ENCODE assay signal across 23 cellular contexts in genomic region chr7:1413936-1414639, GRCh38. TPM values are rescaled to one million over a fixed set of nuclear protein-coding genes. Genes with fewer than 3 reads are reported as not detected.
DNase-seq lines count a peak whose midpoint lies in the region; ATAC-seq, FAIRE-seq and TF ChIP-seq lines count a peak whose summit lies in the region.
"Had no signal": no experiment of that assay in that cellular context is flagged by ENCODE, and none has a peak within 500 bp of the region (broad histone marks: within the 10 kb centered on the region; RNA-seq: fewer than 3 reads in every experiment).

No MANE protein-coding gene starts in this region.

- TF ChIP-seq CTCF in HepG2 (CRISPR knock-in tag; IDR thresholded peaks at IDR 0.05) (no peak), right lobe of liver (IDR thresholded peaks at IDR 0.05) (no peak), K562 (IDR thresholded peaks at IDR 0.05 in 2 of 3, conservative IDR thresholded peaks at IDR 0.05 in 1 of 3; ENCODE audit: insufficient read depth in 2 of 3, low read depth in 1 of 3, low read length in 3 of 3) (no peak)

- H3K79me2 ChIP-seq in HepG2 (ENCODE audit: insufficient read depth, low read length), result no peaks in the 10 kb centered on the region
- no peaks in the 10 kb centered on the region for H3K79me2 ChIP-seq in K562 (ENCODE audit: control insufficient read depth, insufficient read depth, low read length)

- no TSS peak for BruUV-seq in HepG2 (replicated peaks; lab: Mats Ljungman, UMichigan)
- no TSS peak for BruUV-seq in K562 (replicated peaks; lab: Mats Ljungman, UMichigan)

- H2AFZ ChIP-seq in HepG2 (ENCODE audit: low read length) (no peak overlapping the region), K562 (ENCODE audit: low read depth, low read length) (no peak overlapping the region)

- POLR2A ChIA-PET in HepG2 (lab: Yijun Ruan, JAX), result no interaction called here
- POLR2A ChIA-PET in K562 (lab: Yijun Ruan, JAX), result no interaction called here

- H4K20me1 ChIP-seq in HepG2 (ENCODE audit: insufficient read depth, low read length) (no peaks in the 10 kb centered on the region), K562 (replicated peaks; ENCODE audit: control insufficient read depth, insufficient read depth, low read length) (0 out of 2 replicates have a peak, but pooled peaks cover 10% of the 10 kb centered on the region)

- H3K4me3 ChIP-seq in HepG2 (replicated peaks in 1 of 3; ENCODE audit: insufficient read depth in 1 of 3, low read depth in 2 of 3, low read length in 3 of 3) (no peak overlapping the region), right lobe of liver (no peak overlapping the region), K562 (no peak overlapping the region)

- H3K27me3 ChIP-seq in HepG2 (ENCODE audit: control insufficient read depth in 1 of 2, insufficient read depth in 2 of 2, low read length in 2 of 2) (peaks cover 5 to 26% of the 10 kb centered on the region in 2 experiments; a peak in 4 of 5 replicates), right lobe of liver (no peaks in the 10 kb centered on the region), K562 (ENCODE audit: control insufficient read depth in 2 of 2, insufficient read depth in 2 of 2, low read length in 2 of 2) (peaks cover 3 to 21% of the 10 kb centered on the region in 2 experiments; a peak in 2 of 5 replicates)

- no peak for DNase-seq in HepG2 (ENCODE audit: low spot score)
- DNase-seq in right lobe of liver, result no peak
- DNase-seq in NCI-H2171 treated with DMSO at 0.1 percent for 48 hours (lab: John Stamatoyannopoulos, UW), result peak; percentile 51
- no peak for DNase-seq in K562 (ENCODE audit: extremely low read depth in 1 of 4, low spot score in 3 of 4)
- DNase-seq in KBM-7, result no peak
- DNase-seq in RPMI8226, result no peak
- DNase-seq: Caco-2; CD4-positive, CD25-positive, alpha-beta regulatory T cell; DMS153; GDM1; H9; HFFc6; NCI-H1092 treated with DMSO at 0.1 percent for 48 hours; NCI-H1930; PC-3; SHP77 treated with DMSO at 0.1 percent for 48 hours; SW 1271; T-helper 17 cell had no signal

- TF ChIP-seq RAD21 in HepG2 (CRISPR knock-in tag; IDR thresholded peaks at IDR 0.05) (no peak), K562 (CRISPR knock-in tag; conservative IDR thresholded peaks at IDR 0.05 in 1 of 2, IDR thresholded peaks at IDR 0.05 in 1 of 2) (no peak)

- H3K27ac ChIP-seq in HepG2 (ENCODE audit: extremely low read length, insufficient read depth, low read length), result no peak overlapping the region
- no peak overlapping the region for H3K27ac ChIP-seq in right lobe of liver
- H3K27ac ChIP-seq in K562 (ENCODE audit: extremely low read depth, low read depth, low read length), result no peak overlapping the region
- H3K27ac ChIP-seq: KMS-11, RWPE1, SK-N-MC had no signal

- H3K9me1 ChIP-seq in K562 (ENCODE audit: control insufficient read depth, insufficient read depth, low read length), result no peaks in the 10 kb centered on the region

- no peak overlapping the region for H3K9ac ChIP-seq in HepG2 (ENCODE audit: insufficient read depth, low read depth, low read length)
- H3K9ac ChIP-seq in K562 (ENCODE audit: insufficient read depth in 1 of 2, low read depth in 2 of 2, low read length in 2 of 2), result peak overlapping the region in 1 of 2 experiments; percentile 18; a peak in 1 of 4 replicates
- H3K9ac ChIP-seq: KMS-11 had no signal

- TF ChIP-seq EP300 in HepG2 (IDR thresholded peaks at IDR 0.05; ENCODE audit: low read depth in 2 of 2, low read length in 2 of 2) (no peak), HepG2 (CRISPR knock-in tag; IDR thresholded peaks at IDR 0.05; ENCODE audit: borderline replicate concordance) (no peak), K562 (IDR thresholded peaks at IDR 0.05; ENCODE audit: low read length) (no peak)

- no peaks in the 10 kb centered on the region for H3K9me3 ChIP-seq in HepG2 (ENCODE audit: low read length)
- H3K9me3 ChIP-seq in right lobe of liver, result no peaks in the 10 kb centered on the region
- no peaks in the 10 kb centered on the region for H3K9me3 ChIP-seq in K562 (replicated peaks; ENCODE audit: control insufficient read depth, insufficient read depth, low read depth, low read length)
- H3K9me3 ChIP-seq: Caco-2 had no signal

- TF ChIP-seq POLR2A in HepG2 (IDR thresholded peaks at IDR 0.05; ENCODE audit: insufficient read depth in 1 of 2, low read depth in 2 of 2, low read length in 2 of 2) (no peak), right lobe of liver (IDR thresholded peaks at IDR 0.05) (no peak), K562 (conservative IDR thresholded peaks at IDR 0.05) (no peak)

- no peaks in the 10 kb centered on the region for H3K36me3 ChIP-seq in HepG2 (replicated peaks in 1 of 2; ENCODE audit: control insufficient read depth in 1 of 2, insufficient read depth in 2 of 2, low read length in 2 of 2)
- H3K36me3 ChIP-seq in right lobe of liver, result no peaks in the 10 kb centered on the region
- no peaks in the 10 kb centered on the region for H3K36me3 ChIP-seq in K562 (ENCODE audit: control insufficient read depth, insufficient read depth, low read length)

- ATAC-seq in HepG2 (no peak), right lobe of liver (no peak), K562 (no peak), GM21723 (IDR thresholded peaks at IDR 0.05; ENCODE audit: unreplicated experiment) (no peak)
- ATAC-seq: PC-3, T-helper 17 cell had no signal

- H3K4me1 ChIP-seq in HepG2 (ENCODE audit: insufficient read depth, low read length) (no peaks in the 10 kb centered on the region), right lobe of liver (no peaks in the 10 kb centered on the region), K562 (replicated peaks in 1 of 2; ENCODE audit: control insufficient read depth in 2 of 2, insufficient read depth in 2 of 2, low read length in 2 of 2) (peaks cover 14 to 26% of the 10 kb centered on the region in 2 experiments)
- H3K4me1 ChIP-seq: Caco-2 had no signal

- no CpG with 5 or more reads among the region's 21 CpGs for WGBS in HepG2 (ENCODE audit: low lambda C conversion rate)
- WGBS in right lobe of liver (ENCODE audit: insufficient coverage, low coverage, low lambda C conversion rate, missing lambda C conversion rate), result no CpG with 5 or more reads among the region's 21 CpGs
- under 1% methylated on average over 15 of the region's 21 CpGs for WGBS in K562 (ENCODE audit: insufficient coverage, low coverage, missing lambda C conversion rate)

- in situ Hi-C loops in HepG2 (cut with HindIII; ENCODE audit: extremely low pct_ligation_motif_present, low pct_unique_long_range_greater_than_20kb) (no loop called here), K562 (cut with MboI) (no loop called here), KBM-7 (cut with MboI; ENCODE audit: low pct_unique_long_range_greater_than_20kb, low sequenced_read_pairs) (no loop called here)

- intact Hi-C loops in HepG2 (cut with micrococcal nuclease; ENCODE audit: unreplicated experiment), result loop anchor here (5.0 kb wide), 1 partner anchor 187 kb away; no protein-coding TSS in a partner anchor
- intact Hi-C loops in right lobe of liver (cut with DNase I), result no loop called here
- intact Hi-C loops in K562 (cut with micrococcal nuclease), result loop anchor here (2.0 kb wide), 1 partner anchor 45 kb away; no protein-coding TSS in a partner anchor

- no peak overlapping the region for H3K4me2 ChIP-seq in HepG2 (ENCODE audit: low read depth, low read length)
- no peak overlapping the region for H3K4me2 ChIP-seq in K562 (ENCODE audit: insufficient read depth, low read length)

- CTCF ChIA-PET in HepG2 (lab: Yijun Ruan, JAX; ENCODE audit: low intra/inter-chr PET ratio, low total read pairs) (no interaction called here), K562 (lab: Yijun Ruan, JAX; ENCODE audit: low intra/inter-chr PET ratio) (no interaction called here)

- FAIRE-seq in HepG2 (lab: Jason Lieb, UNC) (no peak), K562 (lab: Jason Lieb, UNC) (no peak)
- FAIRE-seq: GM19239 had no signal

RNA-seq across cellular contexts. Expression of gene MICALL2, which starts 45.2 kb away (rescaled TPM):
- total RNA-seq in HepG2 (2016; rRNA removed; fragmentation: Illumina TruSeq; extraction: Trizol) (1.8 and 5.8 TPM in 2 replicates), right lobe of liver (10 to 100 TPM in 5 of 6 experiments, 1 to 10 TPM in 1; 8.2 to 23.8 (median 13.6) TPM), K562 (2014; rRNA removed) (59.0 and 71.5 TPM in 2 replicates), K562 (2014; rRNA removed; fragmentation: Illumina TruSeq; extraction: Trizol) (6.9 and 9.5 TPM in 2 replicates), K562 (2015; rRNA removed; fragmentation: Illumina TruSeq; extraction: Trizol) (26.9 and 32.7 TPM in 2 replicates), K562 (2021) (102 and 103 TPM in 2 replicates)
- total RNA-seq in HepG2 (2016; cell fraction: cytosol; rRNA removed; fragmentation: Illumina TruSeq; extraction: Trizol; ENCODE audit: low read depth), result 5.5 and 6.3 TPM in 2 replicates
- 2.1 and 6.3 TPM in 2 replicates for total RNA-seq in HepG2 (2016; cell fraction: insoluble cytoplasmic fraction; rRNA removed; fragmentation: Illumina TruSeq; extraction: Trizol)
- total RNA-seq in HepG2 (2016; cell fraction: membrane; rRNA removed; fragmentation: Illumina TruSeq; extraction: Trizol), result 2.9 and 3.0 TPM in 2 replicates
- 7.9 and 10.2 TPM in 2 replicates for total RNA-seq in HepG2 (2016; cell fraction: nucleus; rRNA removed; fragmentation: Illumina TruSeq; extraction: Trizol)
- polyA plus RNA-seq in HepG2 (2011; rRNA removed) (12.4 and 15.0 TPM in 2 replicates), K562 (2011; rRNA removed) (17.0 and 42.5 TPM in 2 replicates), K562 (2014; fragmentation: Illumina TruSeq; extraction: Trizol) (13.2 and 29.8 TPM in 2 replicates), K562 (2014; fragmentation: Nextera tagmentation; extraction: Ambion mirVana) (1 to 10 TPM; 1.8 to 2.2 TPM), K562 (2014; rRNA removed) (91.2 and 99.3 TPM in 2 replicates)
- polyA plus RNA-seq in HepG2 (2011; cell fraction: cytosol; rRNA removed), result 2.3 and 4.4 TPM in 2 replicates
- polyA plus RNA-seq in HepG2 (2011; cell fraction: nucleus; rRNA removed), result 231 and 294 TPM in 2 replicates
- polyA plus RNA-seq in HepG2 (2012), result 5.9 and 10.1 TPM in 2 replicates
- 1.1 and 1.7 TPM in 2 replicates for polyA plus RNA-seq in HepG2 (2016; cell fraction: cytosol; fragmentation: Illumina TruSeq; extraction: Trizol; ENCODE audit: low read depth)
- 1.9 and 2.3 TPM in 2 replicates for polyA plus RNA-seq in HepG2 (2016; cell fraction: insoluble cytoplasmic fraction; fragmentation: Illumina TruSeq; extraction: Trizol; ENCODE audit: low read depth)
- polyA plus RNA-seq in HepG2 (2016; cell fraction: membrane; fragmentation: Illumina TruSeq; extraction: Trizol; ENCODE audit: low read depth), result 1.3 and 1.7 TPM in 2 replicates
- polyA plus RNA-seq in HepG2 (2016; cell fraction: nucleus; fragmentation: Illumina TruSeq; extraction: Trizol; ENCODE audit: insufficient read depth, low read depth), result 32.1 and 32.9 TPM in 2 replicates
- polyA minus RNA-seq in HepG2 (2011; rRNA and poly(A)+ RNA removed; ENCODE audit: low replicate concordance), result 17.6 and 22.4 TPM in 2 replicates
- 2.2 and 2.5 TPM in 2 replicates for polyA minus RNA-seq in HepG2 (2011; cell fraction: cytosol; rRNA and poly(A)+ RNA removed)
- 26.2 and 30.8 TPM in 2 replicates for polyA minus RNA-seq in HepG2 (2011; cell fraction: nucleus; rRNA and poly(A)+ RNA removed)
- total RNA-seq in K562 (2011; cell fraction: chromatin; rRNA removed; ENCODE audit: low replicate concordance), result 266 and 844 TPM in 2 replicates
- 502 and 577 TPM in 2 replicates for total RNA-seq in K562 (2011; cell fraction: nucleolus; rRNA removed)
- 359 and 406 TPM in 2 replicates for total RNA-seq in K562 (2011; cell fraction: nucleoplasm; rRNA removed)
- 14.6 and 28.0 TPM in 2 replicates for polyA plus RNA-seq in K562 (2011; cell fraction: cytosol; rRNA removed)
- polyA plus RNA-seq in K562 (2011; cell fraction: nucleus; rRNA removed), result 444 and 528 TPM in 2 replicates
- 61.2 and 74.6 TPM in 2 replicates for polyA plus RNA-seq in K562 (2012)
- polyA minus RNA-seq in K562 (2011; rRNA and poly(A)+ RNA removed), result 53.2 and 57.7 TPM in 2 replicates
- polyA minus RNA-seq in K562 (2011; cell fraction: cytosol; rRNA and poly(A)+ RNA removed), result 17.9 and 22.2 TPM in 2 replicates
- polyA minus RNA-seq in K562 (2011; cell fraction: nucleus; rRNA and poly(A)+ RNA removed), result 91.7 and 109 TPM in 2 replicates

Comparison
In these comparisons a context has a peak if more than half of its experiments do, and no peak if none do; other contexts are left out.
1. intact Hi-C loops: an anchor here in HepG2 (5.0 kb wide) and K562 (2.0 kb wide); none called in right lobe of liver.
2. Of the 241 proteins assayed by ChIP-seq in both HepG2 and K562: peak only in HepG2: none; only in K562: ESRRA, KDM1A and ZFP36; in both: none; in neither: 238.